Comparison of ENCODE assay signal across 23 cellular contexts in genomic region chr12:74441872-74442271, GRCh38.
"Had no signal": no experiment of that assay in that cellular context is flagged by ENCODE, and none has a peak within 500 bp of the region (broad histone marks: within the 10 kb centered on the region; RNA-seq: fewer than 3 reads in every experiment).

No MANE protein-coding gene starts in this region.

- ATAC-seq: activated CD4-positive, CD25-positive, alpha-beta regulatory T cell treated with anti-CD3 and anti-CD28 coated beads, Interleukin-2, amount 50 U/mL, for 24 hours; activated CD8-positive, alpha-beta memory T cell treated with anti-CD3 and anti-CD28 coated beads, Interleukin-2, amount 10 ng/mL, durations not matched to agents 7 days and 5 days; activated CD8-positive, alpha-beta T cell treated with anti-CD3 and anti-CD28 coated beads for 36 hours; foreskin keratinocyte; left cardiac atrium; mucosa of descending colon had no signal

- H3K9me3 ChIP-seq: mucosa of descending colon, thoracic aorta, vagina had no signal

- H3K9me3 Mint-ChIP-seq: activated CD4-positive, alpha-beta T cell treated with anti-CD3 and anti-CD28 coated beads, Interleukin-2, amount 10 ng/mL, durations not matched to agents 24 days and 14 days; activated CD8-positive, alpha-beta T cell treated with anti-CD3 and anti-CD28 coated beads for 36 hours; activated naive CD8-positive, alpha-beta T cell treated with anti-CD3 and anti-CD28 coated beads for 36 hours; activated T-helper 2 cell treated with anti-CD3 and anti-CD28 coated beads, Interferon-gamma antibody, Interleukin-2, Interleukin-4, amounts not matched to agents 10 μg/mL and 5 μg/mL and 100 μg/mL, durations not matched to agents 14 hours and 24 hours and 36 hours; memory B cell; nephron progenitor cell; type B pancreatic cell had no signal

- H3K4me1 ChIP-seq: foreskin keratinocyte, vagina had no signal

- H3K36me3 ChIP-seq: thoracic aorta, vagina had no signal

- H3K27ac Mint-ChIP-seq: activated CD4-positive, alpha-beta T cell treated with anti-CD3 and anti-CD28 coated beads, Interleukin-2, amount 10 ng/mL, durations not matched to agents 24 days and 14 days; activated CD8-positive, alpha-beta memory T cell treated with anti-CD3 and anti-CD28 coated beads, Interleukin-2, amount 10 ng/mL, durations not matched to agents 7 days and 5 days; activated CD8-positive, alpha-beta T cell treated with anti-CD3 and anti-CD28 coated beads for 36 hours; activated naive CD8-positive, alpha-beta T cell treated with anti-CD3 and anti-CD28 coated beads for 36 hours; activated T-helper 2 cell treated with anti-CD3 and anti-CD28 coated beads, Interferon-gamma antibody, Interleukin-2, Interleukin-4, amounts not matched to agents 10 μg/mL and 5 μg/mL and 100 μg/mL, durations not matched to agents 14 hours and 24 hours and 36 hours; memory B cell; nephron progenitor cell; type B pancreatic cell had no signal

- DNase-seq: activated CD4-positive, alpha-beta T cell treated with anti-CD3 and anti-CD28 coated beads, Interleukin-2, amount 10 ng/mL, durations not matched to agents 24 days and 14 days; activated CD8-positive, alpha-beta memory T cell treated with anti-CD3 and anti-CD28 coated beads, Interleukin-2, amount 10 ng/mL, durations not matched to agents 7 days and 5 days; activated CD8-positive, alpha-beta T cell treated with anti-CD3 and anti-CD28 coated beads for 36 hours; activated naive CD4-positive, alpha-beta T cell; activated naive CD8-positive, alpha-beta T cell treated with anti-CD3 and anti-CD28 coated beads for 36 hours; central memory CD4-positive, alpha-beta T cell; dermis blood vessel endothelial cell; effector CD8-positive, alpha-beta T cell; foreskin keratinocyte; islet precursor cell; left cardiac atrium; mucosa of descending colon; nephron progenitor cell; occipital lobe; stimulated activated CD4-positive, alpha-beta T cell treated with anti-CD3 and anti-CD28 coated beads, Interleukin-2, amount 100 ng/mL, for 48 hours; stimulated activated CD8-positive, alpha-beta memory T cell treated with anti-CD3 and anti-CD28 coated beads, Interleukin-4, amount 100 ng/mL, for 48 hours; stimulated activated naive CD4-positive, alpha-beta T cell had no signal

- H3K27ac ChIP-seq: foreskin keratinocyte, thoracic aorta, vagina had no signal

- H3K4me3 Mint-ChIP-seq: activated CD4-positive, alpha-beta T cell treated with anti-CD3 and anti-CD28 coated beads, Interleukin-2, amount 10 ng/mL, durations not matched to agents 24 days and 14 days; activated CD8-positive, alpha-beta memory T cell treated with anti-CD3 and anti-CD28 coated beads, Interleukin-2, amount 10 ng/mL, durations not matched to agents 7 days and 5 days; activated CD8-positive, alpha-beta T cell treated with anti-CD3 and anti-CD28 coated beads for 36 hours; activated naive CD8-positive, alpha-beta T cell treated with anti-CD3 and anti-CD28 coated beads for 36 hours; memory B cell; nephron progenitor cell; type B pancreatic cell had no signal

- H3K27me3 ChIP-seq: foreskin keratinocyte, vagina had no signal

- H3K4me1 Mint-ChIP-seq: activated CD4-positive, alpha-beta T cell treated with anti-CD3 and anti-CD28 coated beads, Interleukin-2, amount 10 ng/mL, durations not matched to agents 24 days and 14 days; activated CD8-positive, alpha-beta memory T cell treated with anti-CD3 and anti-CD28 coated beads, Interleukin-2, amount 10 ng/mL, durations not matched to agents 7 days and 5 days; activated naive CD8-positive, alpha-beta T cell treated with anti-CD3 and anti-CD28 coated beads for 36 hours; memory B cell had no signal

- H3K36me3 Mint-ChIP-seq: activated CD8-positive, alpha-beta memory T cell treated with anti-CD3 and anti-CD28 coated beads, Interleukin-2, amount 10 ng/mL, durations not matched to agents 7 days and 5 days; activated naive CD8-positive, alpha-beta T cell treated with anti-CD3 and anti-CD28 coated beads for 36 hours; memory B cell; type B pancreatic cell had no signal

- H3K27me3 Mint-ChIP-seq: activated CD4-positive, alpha-beta T cell treated with anti-CD3 and anti-CD28 coated beads, Interleukin-2, amount 10 ng/mL, durations not matched to agents 24 days and 14 days; activated naive CD8-positive, alpha-beta T cell treated with anti-CD3 and anti-CD28 coated beads for 36 hours; type B pancreatic cell had no signal

- H3K4me3 ChIP-seq: mucosa of descending colon, thoracic aorta, vagina had no signal
